28 cellular contexts compared by ENCODE assay signal in the genomic region with DNA sequence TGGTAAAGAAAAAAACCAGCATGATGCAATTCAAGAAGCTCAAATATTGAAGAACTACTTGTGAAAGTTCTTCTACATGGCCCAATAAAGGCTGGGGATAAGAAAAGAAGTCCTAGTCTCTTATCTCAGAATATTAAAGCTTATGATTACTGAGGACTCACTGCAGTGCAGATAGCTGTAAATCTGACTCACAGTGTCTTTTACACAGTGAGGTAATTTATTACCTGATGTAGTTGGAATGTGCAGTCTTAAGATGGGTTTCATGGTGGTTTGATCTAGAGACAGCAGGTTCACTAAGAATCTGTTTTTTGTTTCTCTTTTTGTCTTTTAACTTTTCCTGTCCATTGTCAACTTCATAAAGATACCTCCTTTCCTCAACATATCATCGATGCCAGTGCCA.
"Had no signal": no experiment of that assay in that cellular context is flagged by ENCODE, and none has a peak within 500 bp of the region (broad histone marks: within the 10 kb centered on the region; RNA-seq: fewer than 3 reads in every experiment).

No MANE protein-coding gene starts in this region.

- H3K36me3 Mint-ChIP-seq: activated naive CD4-positive, alpha-beta T cell treated with anti-CD3 and anti-CD28 coated beads, Interleukin-2, amount 50 U/mL, for 24 hours; natural killer cell; stimulated activated effector memory CD8-positive, alpha-beta T cell treated with anti-CD3 and anti-CD28 coated beads, Interleukin-12 subunit alpha, Interleukin-12 subunit beta, amount 100 ng/mL, for 72 hours had no signal

- H3K9me3 Mint-ChIP-seq: activated T-helper 1 cell treated with anti-CD3 and anti-CD28 coated beads, Interleukin-12 subunit alpha, Interleukin-12 subunit beta, Interleukin-2, Interleukin-4 antibody, amounts not matched to agents 30 ng/mL and 10 ng/mL and 1 ng/mL, durations not matched to agents 14 hours and 24 hours and 36 hours; T-helper 2 cell treated with Interferon-gamma antibody and Interleukin-4, amounts not matched to agents 5 μg/mL and 100 μg/mL, for 36 hours had no signal

- DNase-seq: activated CD4-positive, alpha-beta T cell treated with anti-CD3 and anti-CD28 coated beads, Interleukin-2, amount 50 U/mL, for 1 hour; activated CD8-positive, alpha-beta T cell treated with anti-CD3 and anti-CD28 coated beads, Interleukin-2, amount 10 ng/mL, durations not matched to agents 7 days and 5 days; activated gamma-delta T cell; anterior cingulate cortex; effector memory CD4-positive, alpha-beta T cell; esophagus squamous epithelium; heart left ventricle; left lung; midbrain; natural killer cell; stimulated activated CD4-positive, alpha-beta T cell treated with anti-CD3 and anti-CD28 coated beads, Interleukin-12 subunit alpha, Interleukin-12 subunit beta, amount 100 ng/mL, for 4 hours; stomach; transverse colon had no signal

- FAIRE-seq: colon, endothelial cell of umbilical vein, keratinocyte had no signal

- H3K27me3 Mint-ChIP-seq: activated naive CD4-positive, alpha-beta T cell treated with anti-CD3 and anti-CD28 coated beads, Interleukin-2, amount 50 U/mL, for 24 hours; central memory CD8-positive, alpha-beta T cell; progenitor cell of endocrine pancreas had no signal

- H3K4me1 Mint-ChIP-seq: activated naive CD4-positive, alpha-beta T cell treated with anti-CD3 and anti-CD28 coated beads, Interleukin-2, amount 50 U/mL, for 24 hours; central memory CD8-positive, alpha-beta T cell; natural killer cell; stimulated activated effector memory CD8-positive, alpha-beta T cell treated with anti-CD3 and anti-CD28 coated beads, Interleukin-12 subunit alpha, Interleukin-12 subunit beta, amount 100 ng/mL, for 72 hours had no signal

- H3K27me3 ChIP-seq: esophagus squamous epithelium, gastroesophageal sphincter, heart left ventricle, left lung, right atrium auricular region, stomach, suprapubic skin, transverse colon had no signal

- H3K36me3 ChIP-seq: esophagus squamous epithelium, gastroesophageal sphincter, heart left ventricle, left lung, right atrium auricular region, stomach, suprapubic skin, transverse colon had no signal

- H3K4me3 Mint-ChIP-seq: activated CD8-positive, alpha-beta T cell treated with anti-CD3 and anti-CD28 coated beads, Interleukin-2, amount 10 ng/mL, durations not matched to agents 7 days and 5 days; activated naive CD4-positive, alpha-beta T cell treated with anti-CD3 and anti-CD28 coated beads, Interleukin-2, amount 50 U/mL, for 24 hours; activated T-helper 1 cell treated with anti-CD3 and anti-CD28 coated beads, Interleukin-12 subunit alpha, Interleukin-12 subunit beta, Interleukin-2, Interleukin-4 antibody, amounts not matched to agents 30 ng/mL and 10 ng/mL and 1 ng/mL, durations not matched to agents 14 hours and 24 hours and 36 hours; central memory CD8-positive, alpha-beta T cell; natural killer cell; stimulated activated effector memory CD8-positive, alpha-beta T cell treated with anti-CD3 and anti-CD28 coated beads, Interleukin-12 subunit alpha, Interleukin-12 subunit beta, amount 100 ng/mL, for 72 hours; T-helper 2 cell treated with Interferon-gamma antibody and Interleukin-4, amounts not matched to agents 5 μg/mL and 100 μg/mL, for 36 hours had no signal

- H3K27ac Mint-ChIP-seq: activated CD8-positive, alpha-beta T cell treated with anti-CD3 and anti-CD28 coated beads, Interleukin-2, amount 10 ng/mL, durations not matched to agents 7 days and 5 days; activated naive CD4-positive, alpha-beta T cell treated with anti-CD3 and anti-CD28 coated beads, Interleukin-2, amount 50 U/mL, for 24 hours; activated T-helper 1 cell treated with anti-CD3 and anti-CD28 coated beads, Interleukin-12 subunit alpha, Interleukin-12 subunit beta, Interleukin-2, Interleukin-4 antibody, amounts not matched to agents 30 ng/mL and 10 ng/mL and 1 ng/mL, durations not matched to agents 14 hours and 24 hours and 36 hours; natural killer cell; progenitor cell of endocrine pancreas; stimulated activated effector memory CD8-positive, alpha-beta T cell treated with anti-CD3 and anti-CD28 coated beads, Interleukin-12 subunit alpha, Interleukin-12 subunit beta, amount 100 ng/mL, for 72 hours; T-helper 2 cell treated with Interferon-gamma antibody and Interleukin-4, amounts not matched to agents 5 μg/mL and 100 μg/mL, for 36 hours had no signal

- ATAC-seq: activated CD4-positive, CD25-positive, alpha-beta regulatory T cell treated with anti-CD3 and anti-CD28 coated beads, Interleukin-2, amount 50 U/mL, for 24 hours; activated CD8-positive, alpha-beta T cell treated with anti-CD3 and anti-CD28 coated beads, Interleukin-2, amount 10 ng/mL, durations not matched to agents 7 days and 5 days; gastroesophageal sphincter; heart left ventricle; left lung; natural killer cell; SK-N-SH treated with all-trans-retinoic acid at 6 μM for 48 hours; stimulated activated effector memory CD8-positive, alpha-beta T cell treated with anti-CD3 and anti-CD28 coated beads, Interleukin-12 subunit alpha, Interleukin-12 subunit beta, amount 100 ng/mL, for 72 hours had no signal

- H3K4me3 ChIP-seq: esophagus squamous epithelium, gastroesophageal sphincter, heart left ventricle, left lung, right atrium auricular region, stomach, suprapubic skin, transverse colon had no signal

- H3K9me3 ChIP-seq: esophagus squamous epithelium, gastroesophageal sphincter, heart left ventricle, left lung, right atrium auricular region, stomach, suprapubic skin, transverse colon had no signal

- H3K27ac ChIP-seq: esophagus squamous epithelium, gastroesophageal sphincter, heart left ventricle, left lung, right atrium auricular region, stomach, suprapubic skin, transverse colon, VCaP had no signal

- H3K4me1 ChIP-seq: esophagus squamous epithelium, gastroesophageal sphincter, heart left ventricle, left lung, right atrium auricular region, stomach, suprapubic skin, transverse colon had no signal
